ENCODE assay signal across 19 cellular contexts in genomic region chr13:105436946-105437345, GRCh38.
"Had no signal": no experiment of that assay in that cellular context is flagged by ENCODE, and none has a peak within 500 bp of the region (broad histone marks: within the 10 kb centered on the region; RNA-seq: fewer than 3 reads in every experiment).

No MANE protein-coding gene starts in this region.

- H3K36me3 Mint-ChIP-seq: activated naive CD4-positive, alpha-beta T cell treated with anti-CD3 and anti-CD28 coated beads, Interleukin-2, amount 50 U/mL, for 24 hours; brain; memory B cell had no signal

- DNase-seq: activated B cell treated with CpG ODN at 0.5 μM for 24 hours; activated CD4-positive, alpha-beta T cell treated with anti-CD3 and anti-CD28 coated beads for 48 hours; activated CD8-positive, alpha-beta T cell treated with anti-CD3 and anti-CD28 coated beads for 36 hours; activated effector memory CD4-positive, alpha-beta T cell treated with Interleukin-2 at 50 U/mL for 16 hours; activated T-cell treated with anti-CD3 and anti-CD28 coated beads, Interleukin-2, amount 50 U/mL, for 4 hours; amniotic stem cell; effector CD4-positive, alpha-beta T cell; heart right ventricle; left lung; stimulated activated CD4-positive, alpha-beta T cell treated with anti-CD3 and anti-CD28 coated beads, Interleukin-1b, Interleukin-23, amount 100 ng/mL, for 48 hours; stomach; T-helper 1 cell; T1000; testis; upper lobe of left lung had no signal

- H3K9me3 Mint-ChIP-seq: activated CD8-positive, alpha-beta T cell treated with anti-CD3 and anti-CD28 coated beads for 36 hours; activated naive CD4-positive, alpha-beta T cell treated with anti-CD3 and anti-CD28 coated beads, Interleukin-2, amount 50 U/mL, for 24 hours; activated T-cell treated with anti-CD3 and anti-CD28 coated beads, Interleukin-2, amount 50 U/mL, for 4 hours had no signal

- H3K4me3 Mint-ChIP-seq: activated B cell treated with CpG ODN at 0.5 μM for 24 hours; activated CD8-positive, alpha-beta T cell treated with anti-CD3 and anti-CD28 coated beads for 36 hours; activated naive CD4-positive, alpha-beta T cell treated with anti-CD3 and anti-CD28 coated beads, Interleukin-2, amount 50 U/mL, for 24 hours; activated T-cell treated with anti-CD3 and anti-CD28 coated beads, Interleukin-2, amount 50 U/mL, for 4 hours; brain; central memory CD8-positive, alpha-beta T cell; memory B cell had no signal

- H3K4me1 Mint-ChIP-seq: activated B cell treated with CpG ODN at 0.5 μM for 24 hours; activated naive CD4-positive, alpha-beta T cell treated with anti-CD3 and anti-CD28 coated beads, Interleukin-2, amount 50 U/mL, for 24 hours; central memory CD8-positive, alpha-beta T cell; memory B cell had no signal

- H3K27me3 Mint-ChIP-seq: activated B cell treated with CpG ODN at 0.5 μM for 24 hours; activated CD8-positive, alpha-beta T cell treated with anti-CD3 and anti-CD28 coated beads for 36 hours; activated naive CD4-positive, alpha-beta T cell treated with anti-CD3 and anti-CD28 coated beads, Interleukin-2, amount 50 U/mL, for 24 hours; brain; central memory CD8-positive, alpha-beta T cell; memory B cell had no signal

- H3K27ac Mint-ChIP-seq: activated B cell treated with CpG ODN at 0.5 μM for 24 hours; activated CD8-positive, alpha-beta T cell treated with anti-CD3 and anti-CD28 coated beads for 36 hours; activated naive CD4-positive, alpha-beta T cell treated with anti-CD3 and anti-CD28 coated beads, Interleukin-2, amount 50 U/mL, for 24 hours; memory B cell had no signal
